21 cellular contexts compared by ENCODE assay signal in the genomic region with DNA sequence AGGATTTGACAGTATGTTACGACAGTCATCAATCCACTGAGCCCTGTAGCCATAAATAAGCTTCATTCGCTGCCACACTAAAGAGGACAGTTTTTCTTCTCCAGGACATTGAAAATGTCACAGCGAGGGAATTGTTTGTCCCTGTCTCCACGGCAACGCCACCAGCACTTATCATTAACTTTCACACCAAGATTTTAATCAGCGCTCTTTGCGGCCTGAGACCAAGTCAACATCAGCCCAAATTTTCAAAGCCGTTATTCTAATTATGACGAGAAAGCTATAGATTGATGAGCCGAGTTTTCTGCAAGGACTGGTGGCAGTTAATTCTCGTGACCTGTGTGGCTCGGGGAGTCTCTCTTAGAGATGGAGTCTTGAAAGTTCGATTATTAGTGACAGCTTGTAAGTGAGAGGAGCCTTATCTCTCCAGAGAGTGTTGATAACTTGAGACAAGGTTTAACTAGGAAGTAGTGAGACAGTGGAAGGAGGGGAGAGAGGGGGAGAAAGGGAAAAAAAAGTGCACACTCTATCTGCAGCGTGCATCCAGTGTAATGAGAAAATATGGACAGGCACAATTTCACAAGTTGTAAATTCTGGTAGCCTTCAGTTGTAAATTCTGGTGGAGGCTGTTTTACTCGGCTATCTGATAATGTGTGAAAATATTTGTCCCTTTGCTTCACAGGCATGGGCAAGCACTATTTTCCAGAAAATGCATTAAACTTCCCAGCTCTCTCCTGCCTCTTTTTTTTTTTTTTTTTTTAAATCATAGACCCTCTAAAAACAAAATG.
DNase-seq lines count a peak whose midpoint lies in the region; ATAC-seq, FAIRE-seq and TF ChIP-seq lines count a peak whose summit lies in the region.
"Had no signal": no experiment of that assay in that cellular context is flagged by ENCODE, and none has a peak within 500 bp of the region (broad histone marks: within the 10 kb centered on the region; RNA-seq: fewer than 3 reads in every experiment).

No MANE protein-coding gene starts in this region.

- H3K36me3 ChIP-seq in endodermal cell (ENCODE audit: control insufficient read depth, insufficient read depth, low read length) (no peaks in the 10 kb centered on the region), neuronal stem cell (replicated peaks in 1 of 2; ENCODE audit: control insufficient read depth in 2 of 2, insufficient read depth in 2 of 2, low read length in 2 of 2) (no peaks in the 10 kb centered on the region), kidney (ENCODE audit: control insufficient read depth in 1 of 2, insufficient read depth in 2 of 2, low read length in 2 of 2) (no peaks in the 10 kb centered on the region)

- no peak overlapping the region for H2BK12ac ChIP-seq in neuronal stem cell (ENCODE audit: low read length)

- peak overlapping the region; percentile 9 for H2AFZ ChIP-seq in neuronal stem cell (ENCODE audit: low read length)

- no peak overlapping the region for H3K27ac Mint-ChIP-seq in endodermal cell
- H3K27ac Mint-ChIP-seq: activated CD8-positive, alpha-beta T cell treated with anti-CD3 and anti-CD28 coated beads, Interleukin-2, amount 10 ng/mL, durations not matched to agents 7 days and 5 days had no signal

- no peak overlapping the region for H4K8ac ChIP-seq in neuronal stem cell (ENCODE audit: low read depth, low read length)

- WGBS in endodermal cell (ENCODE audit: insufficient coverage in 1 of 2, insufficient read length in 1 of 2), 2 experiments, result 73 to 85% methylated on average over 11 to 15 of the region's 15 CpGs
- WGBS in neuronal stem cell (ENCODE audit: extremely low coverage in 2 of 2, insufficient read length in 2 of 2, insufficient replicate concordance in 1 of 2), 2 donors, result no CpG with 5 or more reads among the region's 15 CpGs

- H3K9me3 ChIP-seq in endodermal cell (ENCODE audit: control insufficient read depth, low read length) (no peaks in the 10 kb centered on the region), neuronal stem cell (replicated peaks in 1 of 2; ENCODE audit: control insufficient read depth in 2 of 2, insufficient read depth in 1 of 2, low read depth in 1 of 2, low read length in 2 of 2) (no peaks in the 10 kb centered on the region), kidney (ENCODE audit: control insufficient read depth in 1 of 2, low read length in 2 of 2) (no peaks in the 10 kb centered on the region)

- H3K4ac ChIP-seq in neuronal stem cell (ENCODE audit: low read length), result no peak overlapping the region

- no peak for FAIRE-seq in kidney (lab: Jason Lieb, UNC)
- FAIRE-seq: GM19239 had no signal

- H3K4me1 Mint-ChIP-seq in endodermal cell, result peaks cover 19% of the 10 kb centered on the region

- peaks cover 25% of the 10 kb centered on the region for H3K27me3 Mint-ChIP-seq in endodermal cell (ENCODE audit: insufficient read depth)

- no peak for ATAC-seq in GM21528 (IDR thresholded peaks at IDR 0.05; ENCODE audit: low FRiP score, unreplicated experiment)
- ATAC-seq: activated CD8-positive, alpha-beta T cell treated with anti-CD3 and anti-CD28 coated beads, Interleukin-2, amount 10 ng/mL, durations not matched to agents 7 days and 5 days had no signal

- H4K91ac ChIP-seq in neuronal stem cell (ENCODE audit: low read depth, low read length, poor library complexity), result no peak overlapping the region

- H3K18ac ChIP-seq in neuronal stem cell (ENCODE audit: low read length), result no peak overlapping the region

- no peak overlapping the region for H3K23ac ChIP-seq in neuronal stem cell (ENCODE audit: low read depth, low read length, poor library complexity)

- TF ChIP-seq CTCF in endodermal cell (conservative IDR thresholded peaks at IDR 0.05), result no peak
- TF ChIP-seq CTCF in kidney (IDR thresholded peaks at IDR 0.05; ENCODE audit: borderline replicate concordance, extremely low read depth, insufficient read depth), result no peak

- no peak overlapping the region for H3K14ac ChIP-seq in neuronal stem cell (ENCODE audit: low read length)

- H3K4me1 ChIP-seq in endodermal cell (ENCODE audit: control insufficient read depth, insufficient read depth, low read length) (peaks cover 5% of the 10 kb centered on the region), neuronal stem cell (ENCODE audit: control insufficient read depth in 2 of 2, insufficient read depth in 1 of 2, low read depth in 1 of 2, low read length in 2 of 2) (peaks cover 3 to 5% of the 10 kb centered on the region in 2 donors), kidney (ENCODE audit: control insufficient read depth in 1 of 2, insufficient read depth in 1 of 2, low read depth in 1 of 2, low read length in 2 of 2) (peaks cover 0 to 2% of the 10 kb centered on the region in 2 donors)

- H2BK5ac ChIP-seq in neuronal stem cell (ENCODE audit: low read length), result no peak overlapping the region

- no peak overlapping the region for H3K4me3 Mint-ChIP-seq in endodermal cell
- H3K4me3 Mint-ChIP-seq: activated CD8-positive, alpha-beta T cell treated with anti-CD3 and anti-CD28 coated beads, Interleukin-2, amount 10 ng/mL, durations not matched to agents 7 days and 5 days had no signal

- no peak overlapping the region for H2BK120ac ChIP-seq in neuronal stem cell (ENCODE audit: low read depth, low read length)

- no peaks in the 10 kb centered on the region for H3K36me3 Mint-ChIP-seq in endodermal cell (ENCODE audit: low read depth)

- H2AK5ac ChIP-seq in neuronal stem cell (ENCODE audit: low read depth, low read length), result no peak overlapping the region

- H3K4me2 ChIP-seq in neuronal stem cell (ENCODE audit: insufficient read depth, low read length, poor library complexity, severe bottlenecking), result no peak overlapping the region

- DNase-seq in NCI-H1417 (lab: John Stamatoyannopoulos, UW) (peak in 2 of 3 experiments; percentile 26 to 73), NCI-H1417 treated with DMSO at 0.1 percent for 48 hours (lab: John Stamatoyannopoulos, UW) (no peak), NCI-H69 (lab: John Stamatoyannopoulos, UW) (peak; percentile 39), endodermal cell (peak; percentile 72), neuronal stem cell (ENCODE audit: low spot score) (peak; percentile 17), NCI-H226 (no peak), kidney (no peak)
- DNase-seq: 8988T; activated CD8-positive, alpha-beta T cell treated with anti-CD3 and anti-CD28 coated beads, Interleukin-2, amount 10 ng/mL, durations not matched to agents 7 days and 5 days; C1 segment of cervical spinal cord; central memory CD4-positive, alpha-beta T cell; DMS153; effector CD4-positive, alpha-beta T cell; hippocampal formation; kidney glomerular epithelial cell; NCI-H1092 treated with DMSO at 0.1 percent for 48 hours; NCI-H510A treated with DMSO at 0.1 percent for 48 hours; stimulated activated naive CD4-positive, alpha-beta T cell; SW 1271 had no signal

- intact Hi-C loops in kidney (cut with DNase I), result no loop called here

- H3K27me3 ChIP-seq in endodermal cell (ENCODE audit: control insufficient read depth, insufficient read depth, low read length, poor library complexity, severe bottlenecking) (peaks cover 38% of the 10 kb centered on the region), neuronal stem cell (ENCODE audit: control insufficient read depth in 3 of 3, insufficient read depth in 3 of 3, low read depth in 1 of 3, low read length in 3 of 3) (peaks cover 0 to 12% (median 0%) of the 10 kb centered on the region in 3 experiments)

- no peaks in the 10 kb centered on the region for H3K9me3 Mint-ChIP-seq in endodermal cell

- H3K27ac ChIP-seq in endodermal cell (ENCODE audit: low read depth, low read length) (peak overlapping the region; percentile 7), neuronal stem cell (replicated peaks; ENCODE audit: low read length) (no peak overlapping the region), kidney (ENCODE audit: low read depth in 2 of 2, low read length in 2 of 2) (no peak overlapping the region)

- no peak overlapping the region for H3K9ac ChIP-seq in endodermal cell (ENCODE audit: extremely low read depth, low read length, poor library complexity, severe bottlenecking)
- no peak overlapping the region for H3K9ac ChIP-seq in neuronal stem cell (ENCODE audit: low read depth, low read length, poor library complexity)
- H3K9ac ChIP-seq in kidney (ENCODE audit: low read length in 2 of 2), result no peak overlapping the region

- H3K79me1 ChIP-seq in neuronal stem cell (ENCODE audit: low read depth, low read length), result no peaks in the 10 kb centered on the region

- H3K4me3 ChIP-seq in endodermal cell (ENCODE audit: low read length), result no peak overlapping the region
- no peak overlapping the region for H3K4me3 ChIP-seq in neuronal stem cell (ENCODE audit: low read length in 2 of 2)
- no peak overlapping the region for H3K4me3 ChIP-seq in kidney (ENCODE audit: low read length in 2 of 2)

- no peak overlapping the region for H2BK15ac ChIP-seq in neuronal stem cell (ENCODE audit: low read length)

Comparison
In these comparisons a context has a peak if more than half of its experiments do, and no peak if none do; other contexts are left out.
1. DNase-seq: peak in NCI-H1417 (2 of 3), NCI-H69 (single experiment), endodermal cell (single experiment) and neuronal stem cell (single experiment); none in NCI-H1417 treated with DMSO at 0.1 percent for 48 hours (single experiment), NCI-H226 (single experiment) and kidney (single experiment).